ENCODE assay signal across 28 cellular contexts in genomic region chr2:234628953-234629352, GRCh38.
"Had no signal": no experiment of that assay in that cellular context is flagged by ENCODE, and none has a peak within 500 bp of the region (broad histone marks: within the 10 kb centered on the region; RNA-seq: fewer than 3 reads in every experiment).

No MANE protein-coding gene starts in this region.

- H3K27ac Mint-ChIP-seq: activated B cell treated with CpG ODN at 0.5 μM for 24 hours; activated CD8-positive, alpha-beta T cell treated with anti-CD3 and anti-CD28 coated beads for 36 hours; activated naive CD8-positive, alpha-beta T cell; mesothelial cell of epicardium; naive B cell; nephron progenitor cell; stimulated activated naive B cell treated with anti-CD40 and anti-IgM and Interleukin-4, amounts not matched to agents 10 μg/mL and 1 μg/mL and 100 μg/mL, for 72 hours had no signal

- FAIRE-seq: colon, frontal cortex had no signal

- H3K9ac ChIP-seq: parathyroid adenoma had no signal

- DNase-seq: activated B cell treated with CpG ODN at 0.5 μM for 24 hours; activated CD4-positive, alpha-beta T cell treated with anti-CD3 and anti-CD28 coated beads, Interleukin-2, amount 50 U/mL, for 1 hour; activated CD8-positive, alpha-beta T cell treated with anti-CD3 and anti-CD28 coated beads for 36 hours; activated effector memory CD4-positive, alpha-beta T cell treated with Interleukin-2 at 50 U/mL for 16 hours; activated naive CD4-positive, alpha-beta T cell treated with Interleukin-2 at 50 U/mL for 16 hours; anterior cingulate cortex; body of pancreas; dermis blood vessel endothelial cell; effector CD4-positive, alpha-beta T cell; esophagus squamous epithelium; glutamatergic neuron; islet precursor cell; left ventricle myocardium superior; naive B cell; nephron progenitor cell; psoas muscle; stimulated activated CD4-positive, alpha-beta T cell treated with anti-CD3 and anti-CD28 coated beads, Interleukin-15, amount 100 ng/mL, for 24 hours; stimulated activated CD4-positive, alpha-beta T cell treated with anti-CD3 and anti-CD28 coated beads, Interleukin-2, amount 100 ng/mL, for 24 hours; stimulated activated naive B cell treated with anti-CD40 and anti-IgM and Interleukin-4, amounts not matched to agents 10 μg/mL and 1 μg/mL and 100 μg/mL, for 72 hours; T-helper 2 cell; tibial artery; upper lobe of right lung had no signal

- H3K9me3 Mint-ChIP-seq: activated B cell treated with CpG ODN at 0.5 μM for 24 hours; activated CD8-positive, alpha-beta T cell treated with anti-CD3 and anti-CD28 coated beads for 36 hours; mesothelial cell of epicardium had no signal

- H3K4me1 ChIP-seq: body of pancreas, parathyroid adenoma, psoas muscle, tibial artery had no signal

- H3K4me3 ChIP-seq: body of pancreas, esophagus squamous epithelium, psoas muscle, suprapubic skin, tibial artery, upper lobe of right lung had no signal

- ATAC-seq: activated CD8-positive, alpha-beta T cell treated with anti-CD3 and anti-CD28 coated beads for 36 hours; body of pancreas; left ventricle myocardium superior; psoas muscle; stimulated activated naive B cell treated with anti-CD40 and anti-IgM and Interleukin-4, amounts not matched to agents 10 μg/mL and 1 μg/mL and 100 μg/mL, for 72 hours; upper lobe of right lung had no signal

- H3K27ac ChIP-seq: body of pancreas, esophagus squamous epithelium, parathyroid adenoma, psoas muscle, suprapubic skin, tibial artery, upper lobe of right lung had no signal

- H2AFZ ChIP-seq: parathyroid adenoma had no signal

- H3K4me3 Mint-ChIP-seq: activated B cell treated with CpG ODN at 0.5 μM for 24 hours; activated CD8-positive, alpha-beta T cell treated with anti-CD3 and anti-CD28 coated beads for 36 hours; activated naive CD8-positive, alpha-beta T cell; mesothelial cell of epicardium; naive B cell; nephron progenitor cell; stimulated activated naive B cell treated with anti-CD40 and anti-IgM and Interleukin-4, amounts not matched to agents 10 μg/mL and 1 μg/mL and 100 μg/mL, for 72 hours had no signal

- H3K36me3 ChIP-seq: esophagus squamous epithelium, suprapubic skin, tibial artery, upper lobe of right lung had no signal

- H3K79me2 ChIP-seq: parathyroid adenoma had no signal

- H3K4me1 Mint-ChIP-seq: activated B cell treated with CpG ODN at 0.5 μM for 24 hours had no signal

- H3K9me3 ChIP-seq: body of pancreas, esophagus squamous epithelium, psoas muscle, suprapubic skin, tibial artery, upper lobe of right lung had no signal

- H3K36me3 Mint-ChIP-seq: activated naive CD8-positive, alpha-beta T cell; mesothelial cell of epicardium; naive B cell; stimulated activated naive B cell treated with anti-CD40 and anti-IgM and Interleukin-4, amounts not matched to agents 10 μg/mL and 1 μg/mL and 100 μg/mL, for 72 hours had no signal

- H3K27me3 ChIP-seq: body of pancreas, upper lobe of right lung had no signal
